7 cellular contexts compared by ENCODE assay signal in genomic region chr3:156711944-156712343, GRCh38. TPM values are rescaled to one million over a fixed set of nuclear protein-coding genes. Genes with fewer than 3 reads are reported as not detected.
DNase-seq lines count a peak whose midpoint lies in the region; ATAC-seq, FAIRE-seq and TF ChIP-seq lines count a peak whose summit lies in the region.
"Not testable (repeated sequence)": the region's sequence is repeated elsewhere in the genome, so short reads cannot be mapped to it uniquely, and the experiment has no call there.

No MANE protein-coding gene starts in this region.

- TF ChIP-seq CTCF in PC-3 (conservative IDR thresholded peaks at IDR 0.05; ENCODE audit: low read depth, low read length); astrocyte (IDR thresholded peaks at IDR 0.05; ENCODE audit: insufficient read depth, low read depth, low read length): not testable (repeated sequence)

- H3F3A ChIP-seq in PC-3 (ENCODE audit: low read length, unreplicated experiment): not testable (repeated sequence)

- CTCF ChIA-PET in PC-3 (lab: Charles Lee): not testable (repeated sequence)

- FAIRE-seq in astrocyte (lab: Jason Lieb, UNC): peak; percentile 84

- not testable (repeated sequence) for H3K27me3 ChIP-seq in PC-3 (ENCODE audit: low read length); astrocyte (ENCODE audit: insufficient read depth, low read length)

- H2AFZ ChIP-seq in PC-3 (ENCODE audit: low read length); astrocyte (ENCODE audit: low read depth, low read length): not testable (repeated sequence)

- not testable (repeated sequence) for H3K9me2 ChIP-seq in PC-3 (replicated peaks; ENCODE audit: low read length)

- BruUV-seq in PC-3 (replicated peaks; lab: Mats Ljungman, UMichigan): not testable (repeated sequence)

- H3K9me3 ChIP-seq in PC-3 (ENCODE audit: low read length); astrocyte (ENCODE audit: insufficient read depth, low read depth, low read length): not testable (repeated sequence)

- not testable (repeated sequence) for H3K27ac Mint-ChIP-seq in astrocyte (ENCODE audit: unreplicated experiment)

- not testable (repeated sequence) for H3K4me1 Mint-ChIP-seq in astrocyte (ENCODE audit: low read depth, unreplicated experiment)

- ATAC-seq in GM18511 (IDR thresholded peaks at IDR 0.05; ENCODE audit: unreplicated experiment) (peak; percentile 91), GM21381 (IDR thresholded peaks at IDR 0.05; ENCODE audit: unreplicated experiment) (peak; percentile 87), HG02763 (IDR thresholded peaks at IDR 0.05; ENCODE audit: unreplicated experiment) (peak; percentile 65), HG03460 (IDR thresholded peaks at IDR 0.05; ENCODE audit: unreplicated experiment) (peak; percentile 79), PC-3 (peak; percentile 49; the same call in 1 of the 2 replicates), left colon (peak; percentile 37)

- H3K27ac ChIP-seq in PC-3 (ENCODE audit: low read length); astrocyte (ENCODE audit: low read depth, low read length): not testable (repeated sequence)

- intact Hi-C loops in PC-3 (cut with micrococcal nuclease); left colon (cut with DNase I, micrococcal nuclease): not testable (repeated sequence)

- H3K27me3 Mint-ChIP-seq in astrocyte (ENCODE audit: low read depth, unreplicated experiment): not testable (repeated sequence)

- H3K4me2 ChIP-seq in PC-3 (ENCODE audit: low read length); astrocyte (ENCODE audit: low read length): not testable (repeated sequence)

- not testable (repeated sequence) for DNase-seq in PC-3; astrocyte (ENCODE audit: low read depth); left colon

- H3K79me2 ChIP-seq in PC-3 (ENCODE audit: low read length); astrocyte (ENCODE audit: insufficient read depth, low read length): not testable (repeated sequence)

- peaks cover 15% of the 10 kb centered on the region for H3K36me3 Mint-ChIP-seq in astrocyte (ENCODE audit: low read depth, unreplicated experiment)

- H3K4me3 Mint-ChIP-seq in astrocyte (ENCODE audit: unreplicated experiment): not testable (repeated sequence)

- H3K36me3 ChIP-seq in PC-3 (ENCODE audit: low read depth, low read length): peaks cover 41% of the 10 kb centered on the region
- peaks cover 36% of the 10 kb centered on the region for H3K36me3 ChIP-seq in astrocyte (ENCODE audit: insufficient read depth, low read length)

- not testable (repeated sequence) for H4K20me1 ChIP-seq in PC-3 (ENCODE audit: low read length); astrocyte (ENCODE audit: insufficient read depth, low read length)

- POLR2A ChIA-PET in PC-3 (lab: Charles Lee; ENCODE audit: unreplicated experiment): not testable (repeated sequence)

- H3K9me3 Mint-ChIP-seq in astrocyte (ENCODE audit: unreplicated experiment): not testable (repeated sequence)

- H3K4me1 ChIP-seq in PC-3 (ENCODE audit: insufficient read depth, low read length); astrocyte (ENCODE audit: insufficient read depth, low read length): not testable (repeated sequence)

- H3K9ac ChIP-seq in PC-3 (ENCODE audit: low read length); astrocyte (ENCODE audit: low read length): not testable (repeated sequence)

- H3K4me3 ChIP-seq in PC-3 (ENCODE audit: low read length); astrocyte (ENCODE audit: insufficient read depth, low read depth, low read length): not testable (repeated sequence)

RNA-seq across cellular contexts. Expression of gene TIPARP, which starts 37.6 kb away (rescaled TPM):
- 84.7 and 85.5 TPM in 2 replicates for total RNA-seq in PC-3 (2014; rRNA removed)
- 55.5 and 74.2 TPM in 2 replicates for total RNA-seq in astrocyte
- 10 to 100 TPM; 31.1 to 33.9 TPM for total RNA-seq in left colon

Comparison
In these comparisons a context has a peak if more than half of its experiments do, and no peak if none do; other contexts are left out.
1. ATAC-seq: peak in every context shown above with its lines; median percentile 91 in GM18511; 87 in GM21381; 79 in HG03460; 65 in HG02763; 49 in PC-3; 37 in left colon.